Comparison of ENCODE assay signal across 1 cellular context in the genomic region with DNA sequence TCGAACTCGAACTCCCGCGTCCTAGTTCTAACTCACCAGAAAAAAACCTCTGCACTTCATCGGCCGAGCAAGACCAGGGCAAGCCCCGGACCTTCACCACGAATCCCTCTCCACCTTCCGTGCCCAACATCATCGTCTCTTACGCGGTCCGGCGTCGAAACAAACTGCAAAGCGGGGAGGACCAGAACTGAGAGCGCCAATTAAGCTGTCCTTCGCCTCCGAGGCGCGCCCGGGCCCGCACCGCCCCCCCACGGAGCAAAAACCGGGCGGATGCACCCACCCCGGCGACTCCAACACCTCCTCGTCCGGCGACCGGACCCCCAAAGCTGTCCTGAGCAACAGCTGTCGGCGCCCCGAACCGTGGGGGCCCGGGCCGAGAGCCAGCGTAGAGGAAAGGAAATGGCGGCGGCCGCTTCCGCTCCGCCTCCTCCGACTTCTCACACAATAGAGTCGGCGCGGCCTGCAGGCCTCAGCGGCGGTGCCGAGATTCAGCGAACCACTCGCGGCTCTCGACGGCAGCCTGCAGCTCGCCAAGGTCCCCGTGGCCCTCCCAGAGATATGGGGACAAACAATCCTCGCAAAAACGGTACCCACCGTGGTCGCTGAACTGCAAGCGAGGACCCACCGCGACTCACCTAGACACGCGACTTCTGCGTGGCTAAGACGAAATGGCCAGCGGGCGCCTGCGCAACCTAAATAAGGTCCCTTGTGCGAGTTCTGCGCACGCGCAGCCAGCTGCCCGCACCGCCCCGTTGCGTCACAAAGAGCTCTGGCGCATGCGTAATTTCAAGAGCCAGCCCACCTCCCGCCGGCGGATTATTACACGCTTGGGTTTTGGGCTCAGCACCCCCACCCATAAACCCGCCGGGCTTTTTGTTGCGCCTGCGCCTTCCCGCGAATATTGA.
TF ChIP-seq lines count a peak whose summit lies in the region.

A gene with protein sequence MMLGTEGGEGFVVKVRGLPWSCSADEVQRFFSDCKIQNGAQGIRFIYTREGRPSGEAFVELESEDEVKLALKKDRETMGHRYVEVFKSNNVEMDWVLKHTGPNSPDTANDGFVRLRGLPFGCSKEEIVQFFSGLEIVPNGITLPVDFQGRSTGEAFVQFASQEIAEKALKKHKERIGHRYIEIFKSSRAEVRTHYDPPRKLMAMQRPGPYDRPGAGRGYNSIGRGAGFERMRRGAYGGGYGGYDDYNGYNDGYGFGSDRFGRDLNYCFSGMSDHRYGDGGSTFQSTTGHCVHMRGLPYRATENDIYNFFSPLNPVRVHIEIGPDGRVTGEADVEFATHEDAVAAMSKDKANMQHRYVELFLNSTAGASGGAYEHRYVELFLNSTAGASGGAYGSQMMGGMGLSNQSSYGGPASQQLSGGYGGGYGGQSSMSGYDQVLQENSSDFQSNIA (minus strand): TSS at position 671 of the 905 bp plus-strand sequence. CDS start 538 bp downstream, at position 133.

TF ChIP-seq in WTC11, 78 proteins besides CTCF, POLR2A, EP300 and RAD21 (continued from another document):
- TF ChIP-seq, protein P1, sequence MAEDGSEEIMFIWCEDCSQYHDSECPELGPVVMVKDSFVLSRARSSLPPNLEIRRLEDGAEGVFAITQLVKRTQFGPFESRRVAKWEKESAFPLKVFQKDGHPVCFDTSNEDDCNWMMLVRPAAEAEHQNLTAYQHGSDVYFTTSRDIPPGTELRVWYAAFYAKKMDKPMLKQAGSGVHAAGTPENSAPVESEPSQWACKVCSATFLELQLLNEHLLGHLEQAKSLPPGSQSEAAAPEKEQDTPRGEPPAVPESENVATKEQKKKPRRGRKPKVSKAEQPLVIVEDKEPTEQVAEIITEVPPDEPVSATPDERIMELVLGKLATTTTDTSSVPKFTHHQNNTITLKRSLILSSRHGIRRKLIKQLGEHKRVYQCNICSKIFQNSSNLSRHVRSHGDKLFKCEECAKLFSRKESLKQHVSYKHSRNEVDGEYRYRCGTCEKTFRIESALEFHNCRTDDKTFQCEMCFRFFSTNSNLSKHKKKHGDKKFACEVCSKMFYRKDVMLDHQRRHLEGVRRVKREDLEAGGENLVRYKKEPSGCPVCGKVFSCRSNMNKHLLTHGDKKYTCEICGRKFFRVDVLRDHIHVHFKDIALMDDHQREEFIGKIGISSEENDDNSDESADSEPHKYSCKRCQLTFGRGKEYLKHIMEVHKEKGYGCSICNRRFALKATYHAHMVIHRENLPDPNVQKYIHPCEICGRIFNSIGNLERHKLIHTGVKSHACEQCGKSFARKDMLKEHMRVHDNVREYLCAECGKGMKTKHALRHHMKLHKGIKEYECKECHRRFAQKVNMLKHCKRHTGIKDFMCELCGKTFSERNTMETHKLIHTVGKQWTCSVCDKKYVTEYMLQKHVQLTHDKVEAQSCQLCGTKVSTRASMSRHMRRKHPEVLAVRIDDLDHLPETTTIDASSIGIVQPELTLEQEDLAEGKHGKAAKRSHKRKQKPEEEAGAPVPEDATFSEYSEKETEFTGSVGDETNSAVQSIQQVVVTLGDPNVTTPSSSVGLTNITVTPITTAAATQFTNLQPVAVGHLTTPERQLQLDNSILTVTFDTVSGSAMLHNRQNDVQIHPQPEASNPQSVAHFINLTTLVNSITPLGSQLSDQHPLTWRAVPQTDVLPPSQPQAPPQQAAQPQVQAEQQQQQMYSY (CRISPR knock-in tag; IDR thresholded peaks at IDR 0.05): no peak; the same call in 1 of the 2 replicates
- TF ChIP-seq ZNF121 (CRISPR knock-in tag; IDR thresholded peaks at IDR 0.05): no peak
- TF ChIP-seq, protein P2, sequence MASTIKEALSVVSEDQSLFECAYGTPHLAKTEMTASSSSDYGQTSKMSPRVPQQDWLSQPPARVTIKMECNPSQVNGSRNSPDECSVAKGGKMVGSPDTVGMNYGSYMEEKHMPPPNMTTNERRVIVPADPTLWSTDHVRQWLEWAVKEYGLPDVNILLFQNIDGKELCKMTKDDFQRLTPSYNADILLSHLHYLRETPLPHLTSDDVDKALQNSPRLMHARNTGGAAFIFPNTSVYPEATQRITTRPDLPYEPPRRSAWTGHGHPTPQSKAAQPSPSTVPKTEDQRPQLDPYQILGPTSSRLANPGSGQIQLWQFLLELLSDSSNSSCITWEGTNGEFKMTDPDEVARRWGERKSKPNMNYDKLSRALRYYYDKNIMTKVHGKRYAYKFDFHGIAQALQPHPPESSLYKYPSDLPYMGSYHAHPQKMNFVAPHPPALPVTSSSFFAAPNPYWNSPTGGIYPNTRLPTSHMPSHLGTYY (CRISPR knock-in tag; IDR thresholded peaks at IDR 0.05): no peak; the same call in none of the 2 replicates
- TF ChIP-seq TEAD1 (CRISPR knock-in tag; IDR thresholded peaks at IDR 0.05): peak; percentile 86; the same call in 1 of the 2 replicates
- TF ChIP-seq, protein P3, sequence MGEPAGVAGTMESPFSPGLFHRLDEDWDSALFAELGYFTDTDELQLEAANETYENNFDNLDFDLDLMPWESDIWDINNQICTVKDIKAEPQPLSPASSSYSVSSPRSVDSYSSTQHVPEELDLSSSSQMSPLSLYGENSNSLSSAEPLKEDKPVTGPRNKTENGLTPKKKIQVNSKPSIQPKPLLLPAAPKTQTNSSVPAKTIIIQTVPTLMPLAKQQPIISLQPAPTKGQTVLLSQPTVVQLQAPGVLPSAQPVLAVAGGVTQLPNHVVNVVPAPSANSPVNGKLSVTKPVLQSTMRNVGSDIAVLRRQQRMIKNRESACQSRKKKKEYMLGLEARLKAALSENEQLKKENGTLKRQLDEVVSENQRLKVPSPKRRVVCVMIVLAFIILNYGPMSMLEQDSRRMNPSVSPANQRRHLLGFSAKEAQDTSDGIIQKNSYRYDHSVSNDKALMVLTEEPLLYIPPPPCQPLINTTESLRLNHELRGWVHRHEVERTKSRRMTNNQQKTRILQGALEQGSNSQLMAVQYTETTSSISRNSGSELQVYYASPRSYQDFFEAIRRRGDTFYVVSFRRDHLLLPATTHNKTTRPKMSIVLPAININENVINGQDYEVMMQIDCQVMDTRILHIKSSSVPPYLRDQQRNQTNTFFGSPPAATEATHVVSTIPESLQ (CRISPR knock-in tag; IDR thresholded peaks at IDR 0.05): no peak
- TF ChIP-seq NR1H2 (CRISPR knock-in tag; IDR thresholded peaks at IDR 0.05): no peak
- TF ChIP-seq TCF7 (CRISPR knock-in tag; IDR thresholded peaks at IDR 0.05; ENCODE audit: low read depth): no peak
- TF ChIP-seq, protein P4, sequence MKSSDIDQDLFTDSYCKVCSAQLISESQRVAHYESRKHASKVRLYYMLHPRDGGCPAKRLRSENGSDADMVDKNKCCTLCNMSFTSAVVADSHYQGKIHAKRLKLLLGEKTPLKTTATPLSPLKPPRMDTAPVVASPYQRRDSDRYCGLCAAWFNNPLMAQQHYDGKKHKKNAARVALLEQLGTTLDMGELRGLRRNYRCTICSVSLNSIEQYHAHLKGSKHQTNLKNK (CRISPR knock-in tag; IDR thresholded peaks at IDR 0.05): peak; percentile 77
- peak; percentile 78 for TF ChIP-seq SMAD3 (CRISPR knock-in tag; IDR thresholded peaks at IDR 0.05; ENCODE audit: borderline replicate concordance)
- TF ChIP-seq SOX15 (CRISPR knock-in tag; IDR thresholded peaks at IDR 0.05): no peak
- TF ChIP-seq ELF4 (CRISPR knock-in tag; IDR thresholded peaks at IDR 0.05; ENCODE audit: low read depth): no peak
- peak; percentile 89; the same call in 1 of the 2 replicates for TF ChIP-seq ATF1 (CRISPR knock-in tag; IDR thresholded peaks at IDR 0.05)
- TF ChIP-seq NR3C1 (CRISPR knock-in tag; conservative IDR thresholded peaks at IDR 0.05; ENCODE audit: low read depth): peak; percentile 84; the same call in 1 of the 2 replicates
- no peak for TF ChIP-seq ZNF138 (CRISPR knock-in tag; conservative IDR thresholded peaks at IDR 0.05)
- TF ChIP-seq, protein P5, sequence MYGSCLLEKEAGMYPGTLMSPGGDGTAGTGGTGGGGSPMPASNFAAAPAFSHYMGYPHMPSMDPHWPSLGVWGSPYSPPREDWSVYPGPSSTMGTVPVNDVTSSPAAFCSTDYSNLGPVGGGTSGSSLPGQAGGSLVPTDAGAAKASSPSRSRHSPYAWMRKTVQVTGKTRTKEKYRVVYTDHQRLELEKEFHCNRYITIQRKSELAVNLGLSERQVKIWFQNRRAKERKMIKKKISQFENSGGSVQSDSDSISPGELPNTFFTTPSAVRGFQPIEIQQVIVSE (CRISPR knock-in tag; IDR thresholded peaks at IDR 0.05; ENCODE audit: borderline replicate concordance): 0 out of 2 replicates have a peak, but pooled peaks have one; percentile 36
- 0 out of 2 replicates have a peak, but pooled peaks have one; percentile 50 for TF ChIP-seq NFE2L1 (CRISPR knock-in tag; IDR thresholded peaks at IDR 0.05)
